ENCODE assay signal across 16 cellular contexts in genomic region chr16:14530046-14530445, GRCh38.
DNase-seq lines count a peak whose midpoint lies in the region; ATAC-seq and TF ChIP-seq lines count a peak whose summit lies in the region.
"Had no signal": no experiment of that assay in that cellular context is flagged by ENCODE, and none has a peak within 500 bp of the region (broad histone marks: within the 10 kb centered on the region; RNA-seq: fewer than 3 reads in every experiment).

No MANE protein-coding gene starts in this region.

- peaks cover 9 to 10% of the 10 kb centered on the region in 2 experiments for H3K9me3 Mint-ChIP-seq in H9
- H3K9me3 Mint-ChIP-seq: CD4-positive, CD25-positive, alpha-beta regulatory T cell; CD8-positive, alpha-beta T cell had no signal

- H2AK5ac ChIP-seq in H9 (ENCODE audit: insufficient read length, low read length) = no peak overlapping the region

- H2BK20ac ChIP-seq in H9 (ENCODE audit: low read depth, low read length, poor library complexity, severe bottlenecking) = no peak overlapping the region

- H3K18ac ChIP-seq in H9 (ENCODE audit: insufficient read length, low read depth, low read length) = no peak overlapping the region

- peaks cover 6% of the 10 kb centered on the region; the same call in 1 of the 2 replicates for H3K4me1 ChIP-seq in H9 (ENCODE audit: insufficient read depth, low read length)
- H3K4me1 ChIP-seq: BLaER1, Caco-2 had no signal

- H2BK120ac ChIP-seq in H9 (ENCODE audit: low read depth, low read length, poor library complexity, severe bottlenecking) = no peak overlapping the region

- ATAC-seq in HG03469 (IDR thresholded peaks at IDR 0.05; ENCODE audit: unreplicated experiment) = no peak
- ATAC-seq: CD8-positive, alpha-beta T cell had no signal

- H3K27ac ChIP-seq in H9 (ENCODE audit: insufficient read length, low read depth, low read length) = no peak overlapping the region
- H3K27ac ChIP-seq: BLaER1 had no signal

- H3K27me3 Mint-ChIP-seq in H9 (ENCODE audit: low read depth) = no peaks in the 10 kb centered on the region; the same call in 1 of the 2 replicates
- H3K27me3 Mint-ChIP-seq: B cell; CD4-positive, CD25-positive, alpha-beta regulatory T cell had no signal

- H3K4me1 Mint-ChIP-seq in H9 = peaks cover 29 to 34% of the 10 kb centered on the region in 2 experiments

- no peak overlapping the region for H2BK12ac ChIP-seq in H9 (ENCODE audit: insufficient read length, low read depth, low read length)

- H3K27ac Mint-ChIP-seq in H9 = peak overlapping the region in 2 of 3 experiments; percentile 34 to 85; a peak in 2 of 7 replicates
- H3K27ac Mint-ChIP-seq: B cell; CD8-positive, alpha-beta T cell had no signal

- H4K8ac ChIP-seq in H9 (replicated peaks; ENCODE audit: insufficient read length, low read depth, low read length) = no peak overlapping the region

- no peak overlapping the region for H4K91ac ChIP-seq in H9 (ENCODE audit: insufficient read length, low read depth, low read length)

- no peak overlapping the region for H3K9ac ChIP-seq in H9 (ENCODE audit: extremely low read depth, insufficient read length, low read length)
- H3K9ac ChIP-seq: BLaER1 had no signal

- no peak overlapping the region for H4K5ac ChIP-seq in H9 (ENCODE audit: insufficient read length, low read depth, low read length)

- no peak overlapping the region for H3K4me3 ChIP-seq in foreskin fibroblast (ENCODE audit: low read depth in 1 of 2, low read length in 2 of 2)
- H3K4me3 ChIP-seq: BLaER1 had no signal

- H3K79me1 ChIP-seq in H9 (ENCODE audit: insufficient read depth, low read depth, low read length, poor library complexity, severe bottlenecking) = no peaks in the 10 kb centered on the region

- WGBS in H9 (ENCODE audit: extremely low coverage, insufficient read length, low lambda C conversion rate) = no CpG with 5 or more reads among the region's 2 CpGs

- H4K20me1 ChIP-seq in H9 (ENCODE audit: control insufficient read depth, insufficient read depth, insufficient read length) = no peaks in the 10 kb centered on the region
- H4K20me1 ChIP-seq: BLaER1 had no signal

- no peak overlapping the region for H3K23ac ChIP-seq in H9 (ENCODE audit: insufficient read length, low read depth, low read length)

- no peaks in the 10 kb centered on the region for H3K79me2 ChIP-seq in H9 (ENCODE audit: insufficient read depth, low read length)

- H2BK15ac ChIP-seq in H9 (ENCODE audit: low read depth, low read length) = no peak overlapping the region

- TF ChIP-seq CTCF in GM10266 (IDR thresholded peaks at IDR 0.05; ENCODE audit: control insufficient read depth, insufficient read depth, low read depth, missing control alignments) (no peak), H9 (conservative IDR thresholded peaks at IDR 0.05) (no peak), foreskin fibroblast (IDR thresholded peaks at IDR 0.05; ENCODE audit: low read depth, low read length) (no peak)

- peaks cover 8% of the 10 kb centered on the region for H3K9me3 ChIP-seq in H9 (ENCODE audit: control insufficient read depth, low read depth, low read length)
- H3K9me3 ChIP-seq: Caco-2 had no signal

- H2AFZ ChIP-seq in H9 (ENCODE audit: low read length) = no peak overlapping the region

- no peaks in the 10 kb centered on the region for H3K23me2 ChIP-seq in H9 (ENCODE audit: insufficient read length, low read depth, low read length, poor library complexity, severe bottlenecking)

- H3K4ac ChIP-seq in H9 (ENCODE audit: low read depth, low read length) = no peak overlapping the region

- peaks cover 11 to 21% (median 17%) of the 10 kb centered on the region in 3 experiments for H3K36me3 Mint-ChIP-seq in H9 (ENCODE audit: insufficient read depth in 1 of 3, low read depth in 3 of 3)

- no peak overlapping the region for H3T11ph ChIP-seq in H9 (ENCODE audit: low read length)

- H2BK5ac ChIP-seq in H9 (ENCODE audit: insufficient read length, low read length) = no peak overlapping the region

- H3K4me2 ChIP-seq in H9 (ENCODE audit: insufficient read depth, insufficient read length, low read length) = no peak overlapping the region
- H3K4me2 ChIP-seq: BLaER1 had no signal

- peak; percentile 10 for DNase-seq in GM10266 (ENCODE audit: extremely low spot score)
- no peak for DNase-seq in H9
- DNase-seq in islet precursor cell = peak; percentile 70
- DNase-seq in foreskin fibroblast = no peak
- no peak for DNase-seq in NAMALWA (ENCODE audit: low spot score)
- DNase-seq: Caco-2; CD4-positive, CD25-positive, alpha-beta regulatory T cell; CD8-positive, alpha-beta T cell; DMS153; EL; GDM1; GOT3; HCEC 1CT had no signal

- no peaks in the 10 kb centered on the region for H3K27me3 ChIP-seq in H9 (ENCODE audit: insufficient read depth, low read length)
- H3K27me3 ChIP-seq: BLaER1 had no signal

- H3K14ac ChIP-seq in H9 (ENCODE audit: insufficient read depth, low read length) = no peak overlapping the region

- H3K56ac ChIP-seq in H9 (ENCODE audit: insufficient read length, low read depth, low read length) = no peak overlapping the region

- H3K4me3 Mint-ChIP-seq in H9 = no peak overlapping the region
- H3K4me3 Mint-ChIP-seq: B cell; CD4-positive, CD25-positive, alpha-beta regulatory T cell; CD8-positive, alpha-beta T cell had no signal

Comparison
In these comparisons a context has a peak if more than half of its experiments do, and no peak if none do; other contexts are left out.
1. DNase-seq: peak in GM10266 (single experiment) and islet precursor cell (single experiment); none in H9 (single experiment), foreskin fibroblast (0 of 2) and NAMALWA (single experiment).